34 cellular contexts compared by ENCODE assay signal in the genomic region with DNA sequence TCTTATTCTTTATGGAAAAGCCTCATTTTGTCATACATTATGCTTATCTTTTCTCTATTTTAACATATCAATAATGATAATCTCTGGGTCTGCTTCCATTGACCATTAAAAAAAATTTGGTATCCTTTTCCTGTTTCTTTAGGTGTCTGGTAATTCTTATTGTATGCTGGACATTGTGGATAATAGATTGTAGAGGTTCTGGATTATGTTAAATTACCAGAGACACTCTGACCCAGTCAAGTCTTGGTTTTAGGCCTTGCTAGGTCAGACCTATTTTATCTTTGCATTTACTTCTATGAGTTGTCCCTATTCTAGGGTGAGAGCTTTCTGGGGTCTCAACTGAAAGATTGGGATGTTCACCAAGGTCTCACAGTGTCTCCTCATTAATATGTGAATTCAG.
"Had no signal": no experiment of that assay in that cellular context is flagged by ENCODE, and none has a peak within 500 bp of the region (broad histone marks: within the 10 kb centered on the region; RNA-seq: fewer than 3 reads in every experiment).

No MANE protein-coding gene starts in this region.

- H3K4me3 ChIP-seq: MG63 had no signal

- H3K9me3 ChIP-seq: MG63 had no signal

- H3K36me3 ChIP-seq: MG63 had no signal

- DNase-seq: Karpas-422, Kasumi-1, MG63, MM.1S, MV-4-11, NCI-H1048, NCI-H1092, NCI-H1092 treated with DMSO at 0.1 percent for 48 hours, NCI-H1105, NCI-H1105 treated with DMSO at 0.1 percent for 48 hours, NCI-H1417, NCI-H1417 treated with DMSO at 0.1 percent for 48 hours, NCI-H1436, NCI-H1436 treated with DMSO at 0.1 percent for 48 hours, NCI-H146, NCI-H1694, NCI-H1694 treated with DMSO at 0.1 percent for 48 hours, NCI-H187, NCI-H187 treated with DMSO at 0.1 percent for 48 hours, NCI-H1930, NCI-H2029, NCI-H2029 treated with DMSO at 0.1 percent for 48 hours, NCI-H2081, NCI-H2081 treated with DMSO at 0.1 percent for 48 hours, NCI-H2107, NCI-H2171, NCI-H2171 treated with DMSO at 0.1 percent for 48 hours, NCI-H2227 treated with DMSO at 0.1 percent for 48 hours, NCI-H226, NCI-H345, NCI-H446, NCI-H446 treated with DMSO at 0.1 percent for 48 hours, NCI-H510A, NCI-H510A treated with DMSO at 0.1 percent for 48 hours had no signal
